Comparison of ENCODE assay signal across 11 cellular contexts in the genomic region with DNA sequence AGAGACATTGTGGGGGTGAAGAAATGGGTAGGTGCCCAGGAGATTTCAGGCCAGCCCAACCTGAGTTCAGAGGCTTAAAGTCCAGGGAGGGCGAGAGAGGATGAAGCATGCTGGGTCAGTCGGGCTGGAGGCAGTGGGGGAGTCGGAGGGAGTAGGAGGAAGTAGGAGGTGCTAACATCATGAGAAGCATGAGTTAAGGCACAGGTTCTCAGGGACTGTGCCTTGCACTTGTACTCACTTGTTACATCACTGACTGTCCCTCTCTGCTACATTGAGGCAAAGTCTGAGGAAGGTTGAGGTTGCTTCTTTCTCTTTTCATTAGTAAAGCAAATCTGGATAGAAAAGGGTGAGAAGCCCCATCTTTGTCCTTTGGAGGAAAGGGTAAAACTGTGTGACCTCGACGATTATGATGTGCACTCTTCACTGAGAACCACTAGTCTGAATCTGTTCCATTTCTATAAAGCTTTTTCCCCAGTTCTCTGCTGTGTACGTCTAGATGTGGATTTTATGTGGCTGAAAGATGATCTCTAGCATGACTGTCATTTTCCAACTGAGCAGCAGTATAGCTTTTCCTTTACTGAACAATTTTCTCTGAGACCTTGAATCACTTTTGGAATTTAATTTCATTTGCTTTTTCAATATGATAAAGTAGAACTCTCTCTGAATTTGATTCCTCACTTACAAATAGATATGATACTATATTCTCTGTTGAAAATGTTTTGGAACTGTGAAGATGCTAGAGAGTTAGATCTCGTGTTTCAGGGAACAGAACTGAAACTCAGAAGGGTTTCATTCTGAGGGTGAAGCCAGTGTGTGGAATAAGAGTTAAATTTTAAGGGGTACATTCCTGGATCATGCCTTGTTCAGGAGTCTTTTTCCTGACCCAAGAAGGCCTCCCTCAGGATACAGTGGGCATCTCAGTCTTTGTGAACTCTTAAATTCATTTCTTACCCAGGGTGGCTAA.
DNase-seq lines count a peak whose midpoint lies in the region; ATAC-seq, FAIRE-seq and TF ChIP-seq lines count a peak whose summit lies in the region.
"Had no signal": no experiment of that assay in that cellular context is flagged by ENCODE, and none has a peak within 500 bp of the region (broad histone marks: within the 10 kb centered on the region; RNA-seq: fewer than 3 reads in every experiment).

No MANE protein-coding gene starts in this region.

- no peaks in the 10 kb centered on the region for H3K36me3 ChIP-seq in ascending aorta
- no peaks in the 10 kb centered on the region for H3K36me3 ChIP-seq in gastrocnemius medialis
- no peaks in the 10 kb centered on the region for H3K36me3 ChIP-seq in endodermal cell (ENCODE audit: control insufficient read depth, insufficient read depth, low read length)
- H3K36me3 ChIP-seq in Peyer's patch, result no peaks in the 10 kb centered on the region
- H3K36me3 ChIP-seq in kidney (ENCODE audit: control insufficient read depth in 1 of 2, insufficient read depth in 2 of 2, low read length in 2 of 2), result no peaks in the 10 kb centered on the region
- H3K36me3 ChIP-seq: suprapubic skin had no signal

- in situ Hi-C loops in gastrocnemius medialis (cut with MboI; ENCODE audit: low sequenced_read_pairs in 4 of 4), result no loop called here

- peak in 1 of 2 donors; percentile 7 for TF ChIP-seq POLR2A in gastrocnemius medialis (IDR thresholded peaks at IDR 0.05)
- no peak for TF ChIP-seq POLR2A in Peyer's patch (IDR thresholded peaks at IDR 0.05)

- ATAC-seq in GM19395 (IDR thresholded peaks at IDR 0.05; ENCODE audit: unreplicated experiment) (peak; percentile 67), HG02981 (IDR thresholded peaks at IDR 0.05; ENCODE audit: unreplicated experiment) (peak; percentile 51), gastrocnemius medialis (peak in 1 of 2 donors; percentile 35)

- H3K27ac ChIP-seq in ascending aorta (peak overlapping the region; percentile 91 to 93), gastrocnemius medialis (peak overlapping the region; percentile 89 to 95 (median 92)), endodermal cell (ENCODE audit: low read depth, low read length) (no peak overlapping the region), Peyer's patch (no peak overlapping the region), kidney (ENCODE audit: low read depth in 2 of 2, low read length in 2 of 2) (no peak overlapping the region)

- H3K27me3 ChIP-seq in ascending aorta (no peaks in the 10 kb centered on the region), gastrocnemius medialis (no peaks in the 10 kb centered on the region), endodermal cell (ENCODE audit: control insufficient read depth, insufficient read depth, low read length, poor library complexity, severe bottlenecking) (no peaks in the 10 kb centered on the region), Peyer's patch (no peaks in the 10 kb centered on the region)
- H3K27me3 ChIP-seq: suprapubic skin had no signal

- H3K4me1 Mint-ChIP-seq in endodermal cell, result peaks cover 37% of the 10 kb centered on the region

- peaks cover 7 to 28% of the 10 kb centered on the region in 2 donors for H3K4me1 ChIP-seq in ascending aorta
- peaks cover 47 to 50% of the 10 kb centered on the region in 2 donors for H3K4me1 ChIP-seq in gastrocnemius medialis
- H3K4me1 ChIP-seq in endodermal cell (ENCODE audit: control insufficient read depth, insufficient read depth, low read length), result peaks cover 10% of the 10 kb centered on the region
- H3K4me1 ChIP-seq in Peyer's patch, result no peaks in the 10 kb centered on the region
- peaks cover 4 to 18% of the 10 kb centered on the region in 2 donors for H3K4me1 ChIP-seq in kidney (ENCODE audit: control insufficient read depth in 1 of 2, insufficient read depth in 1 of 2, low read depth in 1 of 2, low read length in 2 of 2)

- no peaks in the 10 kb centered on the region for H3K27me3 Mint-ChIP-seq in endodermal cell (ENCODE audit: insufficient read depth)

- H3K27ac Mint-ChIP-seq in endodermal cell, result no peak overlapping the region
- H3K27ac Mint-ChIP-seq: activated T-cell treated with anti-CD3 and anti-CD28 coated beads, Interleukin-2, amount 50 U/mL, for 72 hours had no signal

- 88 to 91% methylated on average over 6 to 7 of the region's 7 CpGs for WGBS in endodermal cell (ENCODE audit: insufficient coverage in 1 of 2, insufficient read length in 1 of 2), 2 experiments

- intact Hi-C loops in ascending aorta (cut with DNase I), result loop anchor here (2.0 to 10.0 kb wide), 3 partner anchors 41 to 487 kb away; no protein-coding TSS in a partner anchor
- intact Hi-C loops in gastrocnemius medialis (cut with DNase I; ENCODE audit: low total_unique reads), result loop anchor here (2.0 kb wide), 2 partner anchors 95 to 307 kb away; a partner anchor contains a TSS
- intact Hi-C loops in kidney (cut with DNase I), result no loop called here

- H3K9ac ChIP-seq in endodermal cell (ENCODE audit: extremely low read depth, low read length, poor library complexity, severe bottlenecking), result no peak overlapping the region
- no peak overlapping the region for H3K9ac ChIP-seq in kidney (ENCODE audit: low read length in 2 of 2)

- no peak overlapping the region for H3K4me3 Mint-ChIP-seq in endodermal cell
- H3K4me3 Mint-ChIP-seq: activated T-cell treated with anti-CD3 and anti-CD28 coated beads, Interleukin-2, amount 50 U/mL, for 72 hours had no signal

- TF ChIP-seq CTCF in ascending aorta (IDR thresholded peaks at IDR 0.05), result no peak
- TF ChIP-seq CTCF in gastrocnemius medialis (IDR thresholded peaks at IDR 0.05 in 4 of 5, conservative IDR thresholded peaks at IDR 0.05 in 1 of 5), result no peak
- TF ChIP-seq CTCF in endodermal cell (conservative IDR thresholded peaks at IDR 0.05), result no peak
- no peak for TF ChIP-seq CTCF in Peyer's patch (IDR thresholded peaks at IDR 0.05)
- TF ChIP-seq CTCF in kidney (IDR thresholded peaks at IDR 0.05; ENCODE audit: borderline replicate concordance, extremely low read depth, insufficient read depth), result no peak

- no peak overlapping the region for H3K4me3 ChIP-seq in ascending aorta
- peak overlapping the region in 2 of 4 donors; percentile 7 to 14 for H3K4me3 ChIP-seq in gastrocnemius medialis
- H3K4me3 ChIP-seq in endodermal cell (ENCODE audit: low read length), result no peak overlapping the region
- no peak overlapping the region for H3K4me3 ChIP-seq in Peyer's patch
- H3K4me3 ChIP-seq in kidney (ENCODE audit: low read length in 2 of 2), result no peak overlapping the region
- H3K4me3 ChIP-seq: suprapubic skin had no signal

- H3K9me3 Mint-ChIP-seq in endodermal cell, result no peaks in the 10 kb centered on the region

- no peak for FAIRE-seq in kidney (lab: Jason Lieb, UNC)

- no peak for DNase-seq in ascending aorta (ENCODE audit: low spot score in 2 of 2)
- peak in 1 of 2 donors; percentile 39 for DNase-seq in gastrocnemius medialis
- no peak for DNase-seq in endodermal cell
- no peak for DNase-seq in NCI-H1092 (lab: John Stamatoyannopoulos, UW)
- no peak for DNase-seq in Peyer's patch
- DNase-seq in kidney, result no peak
- DNase-seq: activated T-cell treated with anti-CD3 and anti-CD28 coated beads, Interleukin-2, amount 50 U/mL, for 72 hours; NCI-H526 treated with DMSO at 0.1 percent for 48 hours had no signal

- no peaks in the 10 kb centered on the region for H3K9me3 ChIP-seq in ascending aorta
- H3K9me3 ChIP-seq in gastrocnemius medialis, result no peaks in the 10 kb centered on the region
- H3K9me3 ChIP-seq in endodermal cell (ENCODE audit: control insufficient read depth, low read length), result no peaks in the 10 kb centered on the region
- no peaks in the 10 kb centered on the region for H3K9me3 ChIP-seq in Peyer's patch
- no peaks in the 10 kb centered on the region for H3K9me3 ChIP-seq in kidney (ENCODE audit: control insufficient read depth in 1 of 2, low read length in 2 of 2)
- H3K9me3 ChIP-seq: suprapubic skin had no signal

- no peaks in the 10 kb centered on the region for H3K36me3 Mint-ChIP-seq in endodermal cell (ENCODE audit: low read depth)

Comparison
In these comparisons a context has a peak if more than half of its experiments do, and no peak if none do; other contexts are left out.
1. H3K27ac ChIP-seq: peak in ascending aorta (2 of 2) and gastrocnemius medialis (4 of 4); none in endodermal cell (single experiment), Peyer's patch (0 of 4) and kidney (0 of 2).